In genomic region chr1:227739636-227740035, GRCh38 we compare ENCODE assay signal across 14 cellular contexts.
"Had no signal": no experiment of that assay in that cellular context is flagged by ENCODE, and none has a peak within 500 bp of the region (broad histone marks: within the 10 kb centered on the region; RNA-seq: fewer than 3 reads in every experiment).

No MANE protein-coding gene starts in this region.

- H3K9me3 Mint-ChIP-seq: activated CD4-positive, alpha-beta T cell treated with anti-CD3 and anti-CD28 coated beads, Interleukin-2, amount 10 ng/mL, durations not matched to agents 24 days and 14 days; activated naive CD8-positive, alpha-beta T cell treated with anti-CD3 and anti-CD28 coated beads, Interleukin-2, amount 10 ng/mL, durations not matched to agents 7 days and 5 days; naive thymus-derived CD8-positive, alpha-beta T cell had no signal

- ATAC-seq: body of pancreas; gastroesophageal sphincter; heart right ventricle; naive thymus-derived CD8-positive, alpha-beta T cell; sciatic nerve had no signal

- H3K27me3 Mint-ChIP-seq: activated naive CD8-positive, alpha-beta T cell treated with anti-CD3 and anti-CD28 coated beads, Interleukin-2, amount 10 ng/mL, durations not matched to agents 7 days and 5 days; naive thymus-derived CD8-positive, alpha-beta T cell had no signal

- H3K27ac Mint-ChIP-seq: activated CD4-positive, alpha-beta T cell treated with anti-CD3 and anti-CD28 coated beads, Interleukin-2, amount 10 ng/mL, durations not matched to agents 24 days and 14 days had no signal

- H3K4me3 Mint-ChIP-seq: activated CD4-positive, alpha-beta T cell treated with anti-CD3 and anti-CD28 coated beads, Interleukin-2, amount 10 ng/mL, durations not matched to agents 24 days and 14 days; activated naive CD8-positive, alpha-beta T cell treated with anti-CD3 and anti-CD28 coated beads, Interleukin-2, amount 10 ng/mL, durations not matched to agents 7 days and 5 days had no signal

- DNase-seq: activated naive CD8-positive, alpha-beta T cell treated with anti-CD3 and anti-CD28 coated beads, Interleukin-2, amount 10 ng/mL, durations not matched to agents 7 days and 5 days; amygdala; body of pancreas; caudate nucleus; heart right ventricle; left ventricle myocardium inferior; mesenchymal stem cell; naive thymus-derived CD8-positive, alpha-beta T cell; stimulated activated CD4-positive, alpha-beta T cell treated with anti-CD3 and anti-CD28 coated beads, Interleukin-4, amount 100 ng/mL, for 24 hours; stimulated activated naive CD4-positive, alpha-beta T cell; T1000 had no signal
